Comparison of ENCODE assay signal across 8 cellular contexts in the genomic region with DNA sequence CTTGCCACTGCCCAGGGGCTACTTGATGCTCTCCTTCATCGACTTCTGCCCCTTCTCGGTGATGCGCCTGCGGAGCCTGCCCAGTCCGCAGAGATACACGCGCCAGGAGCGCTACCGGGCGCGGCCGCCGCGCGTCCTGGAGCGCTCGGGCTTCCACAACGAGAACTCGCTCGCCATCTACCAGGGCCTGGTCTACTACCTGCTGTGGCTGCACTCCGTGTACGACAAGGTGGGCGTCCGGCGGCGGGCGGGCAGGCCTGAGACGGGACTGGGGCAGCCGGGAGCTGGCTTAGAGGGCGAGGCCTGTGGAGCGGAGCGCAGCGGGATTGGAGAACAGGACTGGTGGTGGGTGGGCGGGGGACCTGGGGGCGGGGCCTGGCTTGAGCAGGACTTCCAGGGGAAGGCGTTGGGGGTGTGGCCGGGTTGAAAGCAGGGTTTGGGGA. TPM values are rescaled to one million over a fixed set of nuclear protein-coding genes. Genes with fewer than 3 reads are reported as not detected.
DNase-seq lines count a peak whose midpoint lies in the region; FAIRE-seq and TF ChIP-seq lines count a peak whose summit lies in the region.

No MANE protein-coding gene starts in this region.

- H3K79me2 ChIP-seq in Karpas-422 (ENCODE audit: low read length): no peaks in the 10 kb centered on the region

- H3K27ac ChIP-seq in Karpas-422 (ENCODE audit: low read length) (no peak overlapping the region), SJSA1 (no peak overlapping the region), testis (no peak overlapping the region)

- peak overlapping the region; percentile 62 for H3K4me2 ChIP-seq in Karpas-422 (ENCODE audit: low read depth, low read length, poor library complexity, severe bottlenecking)

- DNase-seq in GM12892 (ENCODE audit: insufficient read length) (peak; percentile 71), Karpas-422 (peak; percentile 68), SJSA1 (ENCODE audit: low read depth in 1 of 2, low spot score in 2 of 2) (peak; percentile 37 to 67), glomerular visceral epithelial cell (ENCODE audit: extremely low spot score) (peak; percentile 87), nucleus accumbens (lab: John Stamatoyannopoulos, UW) (peak in 40 of 56 donors; percentile 1 to 73 (median 28)), testis (peak; percentile 83), middle frontal gyrus (ENCODE audit: extremely low spot score, low spot score) (no peak)
- peak; percentile 86 for DNase-seq in activated naive CD4-positive, alpha-beta T cell treated with anti-CD3 and anti-CD28 coated beads, Interleukin-2, amount 10 ng/mL, durations not matched to agents 7 days and 5 days

- H3K9me3 ChIP-seq in Karpas-422 (ENCODE audit: low read length): no peaks in the 10 kb centered on the region
- no peaks in the 10 kb centered on the region for H3K9me3 ChIP-seq in SJSA1 (replicated peaks)
- no peaks in the 10 kb centered on the region for H3K9me3 ChIP-seq in testis

- H3K36me3 Mint-ChIP-seq in activated naive CD4-positive, alpha-beta T cell treated with anti-CD3 and anti-CD28 coated beads, Interleukin-2, amount 10 ng/mL, durations not matched to agents 7 days and 5 days: no peaks in the 10 kb centered on the region

- H3K4me3 Mint-ChIP-seq in activated naive CD4-positive, alpha-beta T cell treated with anti-CD3 and anti-CD28 coated beads, Interleukin-2, amount 10 ng/mL, durations not matched to agents 7 days and 5 days: peak overlapping the region; percentile 82

- H3K27me3 ChIP-seq in Karpas-422 (ENCODE audit: low read length): no peaks in the 10 kb centered on the region
- H3K27me3 ChIP-seq in SJSA1 (replicated peaks): peaks cover 57% of the 10 kb centered on the region
- no peaks in the 10 kb centered on the region for H3K27me3 ChIP-seq in testis

- 1% methylated on average over 36 of the region's 37 CpGs; no CpG with 5 or more reads in 1 of the 2 donors for WGBS in testis, 2 donors

- H3K4me1 ChIP-seq in Karpas-422 (ENCODE audit: low read length): peaks cover 11% of the 10 kb centered on the region
- peaks cover 12% of the 10 kb centered on the region for H3K4me1 ChIP-seq in SJSA1 (replicated peaks)
- H3K4me1 ChIP-seq in testis: peaks cover 5% of the 10 kb centered on the region

- intact Hi-C loops in testis (cut with DNase I; ENCODE audit: low total_unique reads): no loop called here

- no peaks in the 10 kb centered on the region for H3K9me2 ChIP-seq in Karpas-422 (replicated peaks; ENCODE audit: insufficient read depth, low read length)

- no peaks in the 10 kb centered on the region for H3K9me3 Mint-ChIP-seq in activated naive CD4-positive, alpha-beta T cell treated with anti-CD3 and anti-CD28 coated beads, Interleukin-2, amount 10 ng/mL, durations not matched to agents 7 days and 5 days

- no peak overlapping the region for H2AFZ ChIP-seq in Karpas-422 (ENCODE audit: low read length)

- TF ChIP-seq CTCF in testis (IDR thresholded peaks at IDR 0.05): peak in 2 of 3 experiments; percentile 20 to 21

- H3K4me1 Mint-ChIP-seq in activated naive CD4-positive, alpha-beta T cell treated with anti-CD3 and anti-CD28 coated beads, Interleukin-2, amount 10 ng/mL, durations not matched to agents 7 days and 5 days: peaks cover 25% of the 10 kb centered on the region

- CTCF ChIA-PET in activated naive CD4-positive, alpha-beta T cell treated with anti-CD3 and anti-CD28 coated beads, Interleukin-2, amount 10 ng/mL, durations not matched to agents 7 days and 5 days (lab: Charles Lee): interaction anchor here (1.5 kb wide), 1 partner anchor 41 kb away, joined by 3 read pairs; the partner anchor contains the start of gene FAM98C

- H3K27me3 Mint-ChIP-seq in activated naive CD4-positive, alpha-beta T cell treated with anti-CD3 and anti-CD28 coated beads, Interleukin-2, amount 10 ng/mL, durations not matched to agents 7 days and 5 days: peaks cover 83% of the 10 kb centered on the region

- H3K27ac Mint-ChIP-seq in activated naive CD4-positive, alpha-beta T cell treated with anti-CD3 and anti-CD28 coated beads, Interleukin-2, amount 10 ng/mL, durations not matched to agents 7 days and 5 days: peak overlapping the region; percentile 69

- H4K20me1 ChIP-seq in Karpas-422 (ENCODE audit: insufficient read depth, low read depth, low read length): no peaks in the 10 kb centered on the region

- H3K4me3 ChIP-seq in Karpas-422 (ENCODE audit: low read length) (peak overlapping the region; percentile 55; the same call in 1 of the 2 replicates), SJSA1 (peak overlapping the region; percentile 30), testis (peak overlapping the region; percentile 50 to 60)

- H3K9ac ChIP-seq in Karpas-422 (ENCODE audit: low read length): no peak overlapping the region

- H3K36me3 ChIP-seq in Karpas-422 (ENCODE audit: insufficient read depth, low read length) (no peaks in the 10 kb centered on the region), SJSA1 (no peaks in the 10 kb centered on the region), testis (ENCODE audit: low read depth, missing control alignments) (no peaks in the 10 kb centered on the region)

- TF ChIP-seq POLR2A in GM12892 (IDR thresholded peaks at IDR 0.05; ENCODE audit: low read depth, low read length) (no peak), testis (IDR thresholded peaks at IDR 0.05) (no peak)

- peak; percentile 33 for FAIRE-seq in GM12892 (lab: Jason Lieb, UNC)

RNA-seq across cellular contexts. Expression of gene PSMD8, which starts 12.7 kb away (rescaled TPM):
- 151 TPM for polyA plus RNA-seq in GM12892 (2012; ENCODE audit: missing spikeins)
- total RNA-seq in Karpas-422 (2014; rRNA removed; shearing (Covaris generic); ENCODE audit: low replicate concordance): 188 and 199 TPM in 2 replicates
- total RNA-seq in SJSA1 (2014; rRNA removed; shearing (Covaris generic)): 248 and 454 TPM in 2 replicates
- 100 to 1,000 TPM; 244 to 265 TPM for total RNA-seq in testis
- 373 TPM for polyA plus RNA-seq in testis (ENCODE audit: insufficient read depth, low read depth, low replicate concordance)

RNA-seq across cellular contexts. Expression of gene CATSPERG, which starts 26.0 kb away (rescaled TPM):
- polyA plus RNA-seq in GM12892 (2012; ENCODE audit: missing spikeins): 2.0 TPM
- total RNA-seq in Karpas-422 (2014; rRNA removed; shearing (Covaris generic); ENCODE audit: low replicate concordance): 4.3 and 14.6 TPM in 2 replicates
- total RNA-seq in SJSA1 (2014; rRNA removed; shearing (Covaris generic)): 0.08 TPM in 1 of 2 replicates, not detected in the other
- total RNA-seq in testis: 10 to 100 TPM; 56.3 to 84.0 TPM
- 141 TPM for polyA plus RNA-seq in testis (ENCODE audit: insufficient read depth, low read depth, low replicate concordance)

RNA-seq across cellular contexts. Expression of gene GGN, which starts 26.2 kb away (rescaled TPM):
- not detected for polyA plus RNA-seq in GM12892 (2012; ENCODE audit: missing spikeins)
- not detected in 2 replicates for total RNA-seq in Karpas-422 (2014; rRNA removed; shearing (Covaris generic); ENCODE audit: low replicate concordance)
- 0.47 and 0.71 TPM in 2 replicates for total RNA-seq in SJSA1 (2014; rRNA removed; shearing (Covaris generic))
- 10 to 100 TPM; 43.7 to 80.2 TPM for total RNA-seq in testis
- 196 TPM for polyA plus RNA-seq in testis (ENCODE audit: insufficient read depth, low read depth, low replicate concordance)

RNA-seq across cellular contexts. Expression of gene SPRED3, which starts 26.8 kb away (rescaled TPM):
- 0.42 TPM for polyA plus RNA-seq in GM12892 (2012; ENCODE audit: missing spikeins)
- 0.07 and 0.11 TPM in 2 replicates for total RNA-seq in Karpas-422 (2014; rRNA removed; shearing (Covaris generic); ENCODE audit: low replicate concordance)
- 0.79 and 1.0 TPM in 2 replicates for total RNA-seq in SJSA1 (2014; rRNA removed; shearing (Covaris generic))
- total RNA-seq in testis: 1 to 10 TPM; 2.2 to 2.6 TPM
- polyA plus RNA-seq in testis (ENCODE audit: insufficient read depth, low read depth, low replicate concordance): 1.7 TPM

RNA-seq across cellular contexts. Expression of gene FAM98C, which starts 41.2 kb away (rescaled TPM):
- 13.8 TPM for polyA plus RNA-seq in GM12892 (2012; ENCODE audit: missing spikeins)
- total RNA-seq in Karpas-422 (2014; rRNA removed; shearing (Covaris generic); ENCODE audit: low replicate concordance): 12.8 and 21.4 TPM in 2 replicates
- total RNA-seq in SJSA1 (2014; rRNA removed; shearing (Covaris generic)): 22.9 and 41.5 TPM in 2 replicates
- total RNA-seq in testis: 10 to 100 TPM; 13.0 to 14.1 TPM
- polyA plus RNA-seq in testis (ENCODE audit: insufficient read depth, low read depth, low replicate concordance): 17.7 TPM

Comparison
In these comparisons a context has a peak if more than half of its experiments do, and no peak if none do; other contexts are left out.
1. RNA of gene GGN, which starts 26.2 kb away (total RNA-seq): 43.7 to 80.2 TPM in testis; 0.47 to 0.71 TPM in SJSA1 and not detected in Karpas-422; every median in the first group is over 10 times any median in the second.
2. Peak in every context shown above with its lines, with median percentiles within 50 percentile points of each other: H3K4me3 ChIP-seq.